13 cellular contexts compared by ENCODE assay signal in the genomic region with DNA sequence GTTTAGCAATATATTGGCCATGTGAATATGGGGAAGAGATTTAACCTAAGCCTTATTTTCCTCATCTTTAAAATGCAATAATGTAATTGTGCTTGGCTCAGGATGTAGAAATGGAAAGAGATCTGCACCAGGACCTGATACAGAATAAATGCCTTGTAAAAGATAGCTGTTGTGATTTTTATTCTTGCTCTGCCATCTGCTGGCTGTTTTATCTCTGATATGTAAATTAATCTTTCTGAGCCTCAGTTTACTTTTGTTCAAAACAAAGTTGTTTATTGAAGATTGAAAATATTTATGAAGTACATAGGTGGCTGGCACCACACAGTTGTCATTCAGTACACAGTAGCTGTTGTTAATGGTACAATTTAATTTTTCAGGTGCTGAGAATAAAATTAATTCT. TPM values are rescaled to one million over a fixed set of nuclear protein-coding genes. Genes with fewer than 3 reads are reported as not detected.
DNase-seq lines count a peak whose midpoint lies in the region; ATAC-seq, FAIRE-seq and TF ChIP-seq lines count a peak whose summit lies in the region.
"Had no signal": no experiment of that assay in that cellular context is flagged by ENCODE, and none has a peak within 500 bp of the region (broad histone marks: within the 10 kb centered on the region; RNA-seq: fewer than 3 reads in every experiment).

No MANE protein-coding gene starts in this region.

- FAIRE-seq in bronchial epithelial cell (lab: Jason Lieb, UNC) (no peak), GM19239 (lab: Jason Lieb, UNC) (no peak)

- CTCF ChIA-PET in IMR-90 (lab: Yijun Ruan, JAX), result interaction anchor here (0.8 to 1.1 kb wide), 4 partner anchors 8 to 62 kb away, joined by 3 read pairs; no protein-coding TSS in a partner anchor

- H3K36me3 ChIP-seq in IMR-90 (ENCODE audit: control insufficient read depth, insufficient read depth, low read length) (no peaks in the 10 kb centered on the region), bronchial epithelial cell (ENCODE audit: control insufficient read depth, insufficient read depth, low read length) (no peaks in the 10 kb centered on the region)
- H3K36me3 ChIP-seq: vagina had no signal

- H3K4me3 ChIP-seq in AG09309 (ENCODE audit: control insufficient read depth, low read depth, low read length) (no peak overlapping the region), IMR-90 (ENCODE audit: insufficient read depth, low read depth, low read length) (no peak overlapping the region), bronchial epithelial cell (ENCODE audit: low read depth, low read length) (no peak overlapping the region)
- H3K4me3 ChIP-seq: vagina had no signal

- peaks cover 13% of the 10 kb centered on the region for H3K9me1 ChIP-seq in IMR-90 (ENCODE audit: insufficient read depth, low read length)

- H3K4me2 ChIP-seq in IMR-90 (ENCODE audit: low read depth, low read length), result no peak overlapping the region

- H4K5ac ChIP-seq in IMR-90 (ENCODE audit: low read depth, low read length), result no peak overlapping the region

- H2BK120ac ChIP-seq in IMR-90 (ENCODE audit: low read depth, low read length), result no peak overlapping the region

- H4K91ac ChIP-seq in IMR-90 (ENCODE audit: insufficient read depth, low read depth, low read length), result no peak overlapping the region

- in situ Hi-C loops in IMR-90 (cut with MboI; ENCODE audit: low sequenced_read_pairs), result no loop called here

- H3K4me1 ChIP-seq in IMR-90 (ENCODE audit: control insufficient read depth, insufficient read depth, low read length), result peaks cover 11% of the 10 kb centered on the region

- H3K23ac ChIP-seq in IMR-90 (ENCODE audit: low read depth, low read length), result no peak overlapping the region

- peak; percentile 28; the same call in 1 of the 2 replicates for TF ChIP-seq RAD21 in IMR-90 (IDR thresholded peaks at IDR 0.05; ENCODE audit: low read length)

- H2AFZ ChIP-seq in IMR-90 (replicated peaks; ENCODE audit: low read length, poor library complexity), result no peak overlapping the region

- dilution Hi-C loops in IMR-90 (cut with HindIII; ENCODE audit: low sequenced_read_pairs, unreplicated experiment), result no loop called here

- peaks cover 15% of the 10 kb centered on the region for H4K20me1 ChIP-seq in IMR-90 (ENCODE audit: insufficient read depth, low read length)

- TF ChIP-seq CTCF in AG09309 (IDR thresholded peaks at IDR 0.05; ENCODE audit: control insufficient read depth, insufficient read depth, low read depth, low read length, missing control alignments) (peak; percentile 14), IMR-90 (conservative IDR thresholded peaks at IDR 0.05; ENCODE audit: low read depth, low read length) (peak; percentile 33; the same call in 1 of the 2 replicates), bronchial epithelial cell (IDR thresholded peaks at IDR 0.05; ENCODE audit: insufficient read depth, low read length, severe bottlenecking) (no peak)

- no peak for ATAC-seq in IMR-90 (ENCODE audit: low read depth)

- TF ChIP-seq POLR2A in IMR-90 (IDR thresholded peaks at IDR 0.05; ENCODE audit: low read depth, low read length), result no peak

- no peak overlapping the region for H2BK20ac ChIP-seq in IMR-90 (ENCODE audit: low read depth, low read length)

- POLR2A ChIA-PET in IMR-90 (lab: Charles Lee; ENCODE audit: unreplicated experiment), result interaction anchor here (0.5 kb wide), 1 partner anchor 21 kb away, joined by 5 read pairs; no protein-coding TSS in a partner anchor

- H2AK5ac ChIP-seq in IMR-90 (ENCODE audit: low read depth, low read length), result no peak overlapping the region

- no peak overlapping the region for H3K14ac ChIP-seq in IMR-90 (replicated peaks; ENCODE audit: low read depth, low read length)

- H3K27ac ChIP-seq in IMR-90 (ENCODE audit: insufficient read depth, low read length), result no peak overlapping the region
- H3K27ac ChIP-seq: vagina had no signal

- H3K79me1 ChIP-seq in IMR-90 (ENCODE audit: low read depth in 1 of 2, low read length in 2 of 2), result peaks cover 23 to 74% of the 10 kb centered on the region in 2 experiments

- no peak overlapping the region for H3K9ac ChIP-seq in IMR-90 (ENCODE audit: low read depth, low read length)

- no peak for DNase-seq in AG09309 (ENCODE audit: low read depth)
- DNase-seq in IMR-90, result no peak
- peak; percentile 8 for DNase-seq in bronchial epithelial cell (ENCODE audit: low read depth)
- DNase-seq in midbrain (lab: John Stamatoyannopoulos, UW), result peak; percentile 18
- no peak for DNase-seq in putamen (ENCODE audit: low spot score)
- DNase-seq in GM19239 (ENCODE audit: insufficient read length, low spot score), result no peak
- no peak for DNase-seq in NCI-H524 (lab: John Stamatoyannopoulos, UW)
- no peak for DNase-seq in 8988T
- DNase-seq: activated CD4-positive, alpha-beta memory T cell treated with anti-CD3 and anti-CD28 coated beads for 36 hours; activated naive CD4-positive, alpha-beta T cell treated with anti-CD3 and anti-CD28 coated beads, Interleukin-2, amount 50 U/mL, for 16 hours; NCI-H1105; NCI-H82 had no signal

- no peak overlapping the region for H3K18ac ChIP-seq in IMR-90 (ENCODE audit: low read depth, low read length)

- BruUV-seq in IMR-90 (replicated peaks; lab: Mats Ljungman, UMichigan), result no TSS peak

- no peak overlapping the region for H4K8ac ChIP-seq in IMR-90 (ENCODE audit: low read depth in 2 of 2, low read length in 2 of 2)

- no peaks in the 10 kb centered on the region for H3K27me3 ChIP-seq in IMR-90 (ENCODE audit: control insufficient read depth, insufficient read depth, low read length)
- no peaks in the 10 kb centered on the region for H3K27me3 ChIP-seq in bronchial epithelial cell (ENCODE audit: control insufficient read depth, insufficient read depth, low read length)
- H3K27me3 ChIP-seq: vagina had no signal

- no peak overlapping the region for H3K4ac ChIP-seq in IMR-90 (ENCODE audit: low read depth, low read length)

- H2AK9ac ChIP-seq in IMR-90 (replicated peaks; ENCODE audit: low read depth, low read length, poor library complexity), result no peak overlapping the region

- no peak overlapping the region for H2BK5ac ChIP-seq in IMR-90 (ENCODE audit: low read depth, low read length, poor library complexity, severe bottlenecking)

- intact Hi-C loops in IMR-90 (cut with micrococcal nuclease), result loop anchor here (5.0 kb wide), 1 partner anchor 46 kb away; no protein-coding TSS in a partner anchor

- H3K9me3 ChIP-seq in IMR-90 (ENCODE audit: control insufficient read depth, insufficient read depth, low read length), result no peaks in the 10 kb centered on the region
- H3K9me3 ChIP-seq: vagina had no signal

- no peak overlapping the region for H3K56ac ChIP-seq in IMR-90 (ENCODE audit: extremely low read depth, insufficient read depth, low read length)

- H2BK15ac ChIP-seq in IMR-90 (ENCODE audit: low read depth, low read length), result no peak overlapping the region

TF ChIP-seq in IMR-90, 13 proteins besides CTCF, POLR2A, EP300 and RAD21:
- TF ChIP-seq CEBPB (IDR thresholded peaks at IDR 0.05; ENCODE audit: low read depth, low read length) (no peak), RFX5 (IDR thresholded peaks at IDR 0.05; ENCODE audit: low read depth, low read length) (no peak), FOS (IDR thresholded peaks at IDR 0.05; ENCODE audit: low read depth, low read length) (no peak)

RNA-seq across cellular contexts. Expression of gene ZYG11B, which starts 21.9 kb away (rescaled TPM):
- 46.1 and 55.2 TPM in 2 replicates for total RNA-seq in IMR-90 (2012; rRNA removed)
- polyA plus RNA-seq in IMR-90 (2012; rRNA removed), result 6.5 and 8.1 TPM in 2 replicates
- polyA plus RNA-seq in IMR-90 (2012; cell fraction: cytosol; rRNA removed), result 3.3 and 4.1 TPM in 2 replicates
- polyA plus RNA-seq in IMR-90 (2012; cell fraction: nucleus; rRNA removed; ENCODE audit: low replicate concordance), result 2.7 and 7.7 TPM in 2 replicates
- total RNA-seq in bronchial epithelial cell, result 18.2 and 19.5 TPM in 2 replicates

RNA-seq across cellular contexts. Expression of gene COA7, which starts 50.0 kb away (rescaled TPM):
- total RNA-seq in IMR-90 (2012; rRNA removed) (17.5 and 20.3 TPM in 2 replicates), bronchial epithelial cell (8.4 and 15.5 TPM in 2 replicates)
- polyA plus RNA-seq in IMR-90 (2012; rRNA removed), result 8.9 and 9.3 TPM in 2 replicates
- polyA plus RNA-seq in IMR-90 (2012; cell fraction: cytosol; rRNA removed), result 3.5 and 4.5 TPM in 2 replicates
- polyA plus RNA-seq in IMR-90 (2012; cell fraction: nucleus; rRNA removed; ENCODE audit: low replicate concordance), result 2.1 and 3.2 TPM in 2 replicates

Comparison
In these comparisons a context has a peak if more than half of its experiments do, and no peak if none do; other contexts are left out.
1. DNase-seq: peak in bronchial epithelial cell (single experiment) and midbrain (single experiment); none in AG09309 (single experiment), IMR-90 (single experiment), putamen (single experiment), GM19239 (single experiment), NCI-H524 (0 of 2) and 8988T (single experiment).